ENCODE assay signal across 15 cellular contexts in genomic region chr3:13171704-13172643, GRCh38.
DNase-seq lines count a peak whose midpoint lies in the region; ATAC-seq, FAIRE-seq and TF ChIP-seq lines count a peak whose summit lies in the region.
"Had no signal": no experiment of that assay in that cellular context is flagged by ENCODE, and none has a peak within 500 bp of the region (broad histone marks: within the 10 kb centered on the region; RNA-seq: fewer than 3 reads in every experiment).

No MANE protein-coding gene starts in this region.

- no peak overlapping the region for H3K18ac ChIP-seq in H1 (ENCODE audit: extremely low read depth, low read length)

- POLR2A ChIA-PET in H1 (lab: Charles Lee; ENCODE audit: partially characterized antibody), result no interaction called here

- CTCF ChIA-PET in H1 (lab: Charles Lee; ENCODE audit: partially characterized antibody), result interaction anchor here (0.6 to 3.8 kb wide), 7 partner anchors 21 to 953 kb away, joined by 3 to 14 read pairs (median 4); partner anchors contain the start of genes CHCHD4 and TMEM43

- H3K4me2 ChIP-seq in H1 (ENCODE audit: insufficient read depth in 1 of 2, low read depth in 2 of 2, low read length in 2 of 2), result no peak overlapping the region

- no peak for FAIRE-seq in H1 (lab: Jason Lieb, UNC)
- FAIRE-seq in GM19239 (lab: Jason Lieb, UNC), result no peak

- ATAC-seq in left ventricle myocardium superior, result no peak

- no peak overlapping the region for H3K4ac ChIP-seq in H1 (replicated peaks; ENCODE audit: insufficient read length, low read depth, low read length)

- TF ChIP-seq RAD21 in H1 (IDR thresholded peaks at IDR 0.05 in 1 of 2, conservative IDR thresholded peaks at IDR 0.05 in 1 of 2; ENCODE audit: low read depth in 2 of 2, low read length in 2 of 2), result no peak

- H3K4me3 ChIP-seq in H1 (ENCODE audit: extremely low read depth in 1 of 4, insufficient read depth in 2 of 4, low read depth in 3 of 4, low read length in 4 of 4), result no peak overlapping the region
- no peak overlapping the region for H3K4me3 ChIP-seq in adrenal gland

- no peak overlapping the region for H2AFZ ChIP-seq in H1 (ENCODE audit: low read length)

- no peak overlapping the region for H3K9ac ChIP-seq in H1 (replicated peaks in 1 of 4; ENCODE audit: extremely low read depth in 1 of 4, low read depth in 3 of 4, low read length in 3 of 4)

- no peak overlapping the region for H3K23ac ChIP-seq in H1 (ENCODE audit: insufficient read length)

- TF ChIP-seq POLR2A in H1 (IDR thresholded peaks at IDR 0.05; ENCODE audit: control extremely low read depth in 1 of 2, low read depth in 2 of 2, low read length in 2 of 2) (no peak), adrenal gland (IDR thresholded peaks at IDR 0.05) (no peak)

- H2BK5ac ChIP-seq in H1 (ENCODE audit: low read depth, low read length), result no peak overlapping the region

- H4K20me1 ChIP-seq in H1 (replicated peaks in 1 of 2; ENCODE audit: control insufficient read depth in 1 of 2, insufficient read depth in 2 of 2, low read length in 2 of 2), result no peaks in the 10 kb centered on the region

- intact Hi-C loops in cardiac septum (cut with DNase I) (no loop called here), left ventricle myocardium superior (cut with micrococcal nuclease) (no loop called here), posterior vena cava (cut with DNase I) (no loop called here), adrenal gland (cut with DNase I) (no loop called here)

- H3K27me3 ChIP-seq in H1 (replicated peaks in 1 of 4; ENCODE audit: control insufficient read depth in 3 of 4, extremely low read depth in 1 of 4, insufficient read depth in 3 of 4, low read length in 3 of 4) (no peaks in the 10 kb centered on the region), adrenal gland (no peaks in the 10 kb centered on the region)

- H4K5ac ChIP-seq in H1 (ENCODE audit: insufficient read length, low read depth, low read length), result no peak overlapping the region

- H3K56ac ChIP-seq in H1 (replicated peaks; ENCODE audit: insufficient read length, low read depth, low read length), result no peak overlapping the region

- H3K27ac ChIP-seq in H1 (ENCODE audit: low read depth, low read length) (no peak overlapping the region), adrenal gland (no peak overlapping the region)
- H3K27ac ChIP-seq: 22Rv1 had no signal

- no peak for TF ChIP-seq EP300 in H1 (IDR thresholded peaks at IDR 0.05; ENCODE audit: borderline replicate concordance in 1 of 2, low read depth in 2 of 2, low read length in 2 of 2)

- 83% methylated on average over 19 of the region's 19 CpGs; no CpG with 5 or more reads in 1 of the 2 experiments for WGBS in H1 (ENCODE audit: extremely low coverage in 1 of 2, insufficient coverage in 1 of 2, insufficient read length in 1 of 2, insufficient replicate concordance in 2 of 2, low coverage in 1 of 2, low lambda C conversion rate in 2 of 2, missing lambda C conversion rate in 1 of 2), 2 experiments
- WGBS in adrenal gland, 4 donors, result 81 to 90% (median 86%) methylated on average over 17 to 19 of the region's 19 CpGs

- no peak for TF ChIP-seq CTCF in H1 (IDR thresholded peaks at IDR 0.05; ENCODE audit: control extremely low read depth in 1 of 3, insufficient read depth in 1 of 3, low read depth in 1 of 3, low read length in 3 of 3)
- TF ChIP-seq CTCF in adrenal gland (IDR thresholded peaks at IDR 0.05), result no peak

- H4K8ac ChIP-seq in H1 (ENCODE audit: extremely low read depth, insufficient read depth, low read length), result no peak overlapping the region

- no peaks in the 10 kb centered on the region for H3K23me2 ChIP-seq in H1 (ENCODE audit: low read depth, low read length)

- peaks cover 0 to 6% (median 6%) of the 10 kb centered on the region in 4 experiments; a peak in 6 of 7 replicates for H3K4me1 ChIP-seq in H1 (replicated peaks in 1 of 4; ENCODE audit: control insufficient read depth in 3 of 4, insufficient read depth in 4 of 4, low read length in 3 of 4)
- no peaks in the 10 kb centered on the region for H3K4me1 ChIP-seq in adrenal gland (replicated peaks in 1 of 2)

- H2BK120ac ChIP-seq in H1 (replicated peaks; ENCODE audit: low read depth, low read length), result no peak overlapping the region

- no peaks in the 10 kb centered on the region for H3K79me2 ChIP-seq in H1 (ENCODE audit: control insufficient read depth in 1 of 2, insufficient read depth in 2 of 2, low read length in 2 of 2)

- DNase-seq in cardiac septum (ENCODE audit: low spot score) (peak; percentile 55), left ventricle myocardium superior (no peak), H1 (ENCODE audit: low read depth in 1 of 2, low spot score in 2 of 2) (no peak), posterior vena cava (ENCODE audit: low spot score) (peak; percentile 61), NCI-H510A treated with DMSO at 0.1 percent for 48 hours (lab: John Stamatoyannopoulos, UW) (no peak), adrenal gland (no peak), GM19239 (ENCODE audit: insufficient read length, low spot score) (no peak)
- DNase-seq: Calu3; CD4-positive, CD25-positive, alpha-beta regulatory T cell; DMS 273 treated with DMSO at 0.1 percent for 48 hours; GOT3; HCEC 1CT; IMR-90; KG1 had no signal

- H3K14ac ChIP-seq in H1 (ENCODE audit: insufficient read length), result no peak overlapping the region

- H3K36me3 ChIP-seq in H1 (ENCODE audit: control insufficient read depth in 2 of 4, insufficient read depth in 4 of 4, low read length in 3 of 4) (no peaks in the 10 kb centered on the region), adrenal gland (replicated peaks in 1 of 2) (no peaks in the 10 kb centered on the region)

- H4K91ac ChIP-seq in H1 (replicated peaks; ENCODE audit: insufficient read length, low read length), result no peak overlapping the region

- no peak overlapping the region for H2BK15ac ChIP-seq in H1 (ENCODE audit: low read length)

- H2AK5ac ChIP-seq in H1 (ENCODE audit: low read depth, low read length), result peak overlapping the region; percentile 58; the same call in 1 of the 2 replicates

- no peak overlapping the region for H2BK20ac ChIP-seq in H1 (ENCODE audit: low read length)

- no peaks in the 10 kb centered on the region for H3K79me1 ChIP-seq in H1 (ENCODE audit: low read depth, low read length)

- H3K9me3 ChIP-seq in H1 (ENCODE audit: insufficient read depth in 2 of 2, low read depth in 1 of 2, low read length in 1 of 2), result peaks cover 7 to 8% of the 10 kb centered on the region in 2 experiments
- H3K9me3 ChIP-seq in adrenal gland (replicated peaks in 1 of 3), result no peaks in the 10 kb centered on the region

- H2BK12ac ChIP-seq in H1 (ENCODE audit: low read depth, low read length), result peak overlapping the region; percentile 71; the same call in 1 of the 2 replicates

Comparison
In these comparisons a context has a peak if more than half of its experiments do, and no peak if none do; other contexts are left out.
1. DNase-seq: peak in cardiac septum (single experiment) and posterior vena cava (single experiment); none in left ventricle myocardium superior (single experiment), H1 (0 of 2), NCI-H510A treated with DMSO at 0.1 percent for 48 hours (single experiment), adrenal gland (0 of 7) and GM19239 (single experiment).